Comparison of ENCODE assay signal across 1 cellular context in genomic region chr2:86616502-86616901, GRCh38.
A peak's percentile ranks its signal among the peaks of the same experiment; 100 is the strongest.
TF ChIP-seq lines count a peak whose summit lies in the region.

No MANE protein-coding gene starts in this region.

TF ChIP-seq in HepG2, 621 proteins besides CTCF, POLR2A, EP300 and RAD21 (continued from another document):
- TF ChIP-seq RXRB (CRISPR knock-in tag; IDR thresholded peaks at IDR 0.05; ENCODE audit: borderline replicate concordance) (0 out of 2 replicates have a peak, but pooled peaks have one; percentile 30), FOXK2 (IDR thresholded peaks at IDR 0.05) (no peak), ZNF543 (CRISPR knock-in tag; IDR thresholded peaks at IDR 0.05) (no peak), FOXA3 (CRISPR knock-in tag; IDR thresholded peaks at IDR 0.05) (peak; percentile 58), KLF16 (CRISPR knock-in tag; IDR thresholded peaks at IDR 0.05) (0 out of 4 replicates have a peak, but pooled peaks of 1 of the 2 experiments have one; percentile 24), ATF4 (CRISPR knock-in tag; IDR thresholded peaks at IDR 0.05) (peak in 1 of 2 experiments; percentile 79; a peak in 2 of 4 replicates), ZNF670 (CRISPR knock-in tag; IDR thresholded peaks at IDR 0.05; ENCODE audit: borderline replicate concordance) (0 out of 2 replicates have a peak, but pooled peaks have one; percentile 24), SP2 (CRISPR knock-in tag; IDR thresholded peaks at IDR 0.05) (no peak), ZNF101 (CRISPR knock-in tag; IDR thresholded peaks at IDR 0.05; ENCODE audit: borderline replicate concordance, low read depth) (no peak), GATAD2A (CRISPR knock-in tag; IDR thresholded peaks at IDR 0.05) (peak; percentile 64), CEBPG (CRISPR knock-in tag; IDR thresholded peaks at IDR 0.05) (peak; percentile 35; the same call in 1 of the 2 replicates), SMC3 (IDR thresholded peaks at IDR 0.05; ENCODE audit: low read length) (no peak), ZNF775 (CRISPR knock-in tag; IDR thresholded peaks at IDR 0.05; ENCODE audit: borderline replicate concordance) (no peak), NCOA2 (CRISPR knock-in tag; IDR thresholded peaks at IDR 0.05) (peak; percentile 40; the same call in 1 of the 2 replicates), SOX6 (IDR thresholded peaks at IDR 0.05) (no peak), SOX6 (CRISPR knock-in tag; IDR thresholded peaks at IDR 0.05) (no peak), SOX5 (CRISPR knock-in tag; IDR thresholded peaks at IDR 0.05; ENCODE audit: borderline replicate concordance) (peak; percentile 33; the same call in 1 of the 2 replicates), SAP130 (CRISPR knock-in tag; IDR thresholded peaks at IDR 0.05; ENCODE audit: low read depth) (peak; percentile 44; the same call in 1 of the 2 replicates), NFYB (CRISPR knock-in tag; IDR thresholded peaks at IDR 0.05) (no peak), ZBTB3 (CRISPR knock-in tag; IDR thresholded peaks at IDR 0.05; ENCODE audit: borderline replicate concordance, low read depth) (no peak)
- TF ChIP-seq, protein P1, sequence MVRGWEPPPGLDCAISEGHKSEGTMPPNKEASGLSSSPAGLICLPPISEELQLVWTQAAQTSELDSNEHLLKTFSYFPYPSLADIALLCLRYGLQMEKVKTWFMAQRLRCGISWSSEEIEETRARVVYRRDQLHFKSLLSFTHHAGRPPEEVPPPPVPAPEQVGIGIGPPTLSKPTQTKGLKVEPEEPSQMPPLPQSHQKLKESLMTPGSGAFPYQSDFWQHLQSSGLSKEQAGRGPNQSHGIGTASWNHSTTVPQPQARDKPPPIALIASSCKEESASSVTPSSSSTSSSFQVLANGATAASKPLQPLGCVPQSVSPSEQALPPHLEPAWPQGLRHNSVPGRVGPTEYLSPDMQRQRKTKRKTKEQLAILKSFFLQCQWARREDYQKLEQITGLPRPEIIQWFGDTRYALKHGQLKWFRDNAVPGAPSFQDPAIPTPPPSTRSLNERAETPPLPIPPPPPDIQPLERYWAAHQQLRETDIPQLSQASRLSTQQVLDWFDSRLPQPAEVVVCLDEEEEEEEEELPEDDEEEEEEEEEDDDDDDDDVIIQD (CRISPR knock-in tag; IDR thresholded peaks at IDR 0.05; ENCODE audit: low read depth), result 0 out of 2 replicates have a peak, but pooled peaks have one; percentile 41
- TF ChIP-seq, protein P2, sequence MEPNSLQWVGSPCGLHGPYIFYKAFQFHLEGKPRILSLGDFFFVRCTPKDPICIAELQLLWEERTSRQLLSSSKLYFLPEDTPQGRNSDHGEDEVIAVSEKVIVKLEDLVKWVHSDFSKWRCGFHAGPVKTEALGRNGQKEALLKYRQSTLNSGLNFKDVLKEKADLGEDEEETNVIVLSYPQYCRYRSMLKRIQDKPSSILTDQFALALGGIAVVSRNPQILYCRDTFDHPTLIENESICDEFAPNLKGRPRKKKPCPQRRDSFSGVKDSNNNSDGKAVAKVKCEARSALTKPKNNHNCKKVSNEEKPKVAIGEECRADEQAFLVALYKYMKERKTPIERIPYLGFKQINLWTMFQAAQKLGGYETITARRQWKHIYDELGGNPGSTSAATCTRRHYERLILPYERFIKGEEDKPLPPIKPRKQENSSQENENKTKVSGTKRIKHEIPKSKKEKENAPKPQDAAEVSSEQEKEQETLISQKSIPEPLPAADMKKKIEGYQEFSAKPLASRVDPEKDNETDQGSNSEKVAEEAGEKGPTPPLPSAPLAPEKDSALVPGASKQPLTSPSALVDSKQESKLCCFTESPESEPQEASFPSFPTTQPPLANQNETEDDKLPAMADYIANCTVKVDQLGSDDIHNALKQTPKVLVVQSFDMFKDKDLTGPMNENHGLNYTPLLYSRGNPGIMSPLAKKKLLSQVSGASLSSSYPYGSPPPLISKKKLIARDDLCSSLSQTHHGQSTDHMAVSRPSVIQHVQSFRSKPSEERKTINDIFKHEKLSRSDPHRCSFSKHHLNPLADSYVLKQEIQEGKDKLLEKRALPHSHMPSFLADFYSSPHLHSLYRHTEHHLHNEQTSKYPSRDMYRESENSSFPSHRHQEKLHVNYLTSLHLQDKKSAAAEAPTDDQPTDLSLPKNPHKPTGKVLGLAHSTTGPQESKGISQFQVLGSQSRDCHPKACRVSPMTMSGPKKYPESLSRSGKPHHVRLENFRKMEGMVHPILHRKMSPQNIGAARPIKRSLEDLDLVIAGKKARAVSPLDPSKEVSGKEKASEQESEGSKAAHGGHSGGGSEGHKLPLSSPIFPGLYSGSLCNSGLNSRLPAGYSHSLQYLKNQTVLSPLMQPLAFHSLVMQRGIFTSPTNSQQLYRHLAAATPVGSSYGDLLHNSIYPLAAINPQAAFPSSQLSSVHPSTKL (CRISPR knock-in tag; IDR thresholded peaks at IDR 0.05), result peak; percentile 56; the same call in 1 of the 2 replicates
- TF ChIP-seq, protein P3, sequence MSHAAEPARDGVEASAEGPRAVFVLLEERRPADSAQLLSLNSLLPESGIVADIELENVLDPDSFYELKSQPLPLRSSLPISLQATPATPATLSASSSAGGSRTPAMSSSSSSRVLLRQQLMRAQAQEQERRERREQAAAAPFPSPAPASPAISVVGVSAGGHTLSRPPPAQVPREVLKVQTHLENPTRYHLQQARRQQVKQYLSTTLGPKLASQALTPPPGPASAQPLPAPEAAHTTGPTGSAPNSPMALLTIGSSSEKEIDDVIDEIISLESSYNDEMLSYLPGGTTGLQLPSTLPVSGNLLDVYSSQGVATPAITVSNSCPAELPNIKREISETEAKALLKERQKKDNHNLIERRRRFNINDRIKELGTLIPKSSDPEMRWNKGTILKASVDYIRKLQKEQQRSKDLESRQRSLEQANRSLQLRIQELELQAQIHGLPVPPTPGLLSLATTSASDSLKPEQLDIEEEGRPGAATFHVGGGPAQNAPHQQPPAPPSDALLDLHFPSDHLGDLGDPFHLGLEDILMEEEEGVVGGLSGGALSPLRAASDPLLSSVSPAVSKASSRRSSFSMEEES (CRISPR knock-in tag; IDR thresholded peaks at IDR 0.05), result peak; percentile 76; the same call in 1 of the 2 replicates
- TF ChIP-seq, protein P4, sequence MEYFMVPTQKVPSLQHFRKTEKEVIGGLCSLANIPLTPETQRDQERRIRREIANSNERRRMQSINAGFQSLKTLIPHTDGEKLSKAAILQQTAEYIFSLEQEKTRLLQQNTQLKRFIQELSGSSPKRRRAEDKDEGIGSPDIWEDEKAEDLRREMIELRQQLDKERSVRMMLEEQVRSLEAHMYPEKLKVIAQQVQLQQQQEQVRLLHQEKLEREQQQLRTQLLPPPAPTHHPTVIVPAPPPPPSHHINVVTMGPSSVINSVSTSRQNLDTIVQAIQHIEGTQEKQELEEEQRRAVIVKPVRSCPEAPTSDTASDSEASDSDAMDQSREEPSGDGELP (IDR thresholded peaks at IDR 0.05; ENCODE audit: borderline replicate concordance, low read depth), result 0 out of 2 replicates have a peak, but pooled peaks have one; percentile 15
